8 cellular contexts compared by ENCODE assay signal in the genomic region with DNA sequence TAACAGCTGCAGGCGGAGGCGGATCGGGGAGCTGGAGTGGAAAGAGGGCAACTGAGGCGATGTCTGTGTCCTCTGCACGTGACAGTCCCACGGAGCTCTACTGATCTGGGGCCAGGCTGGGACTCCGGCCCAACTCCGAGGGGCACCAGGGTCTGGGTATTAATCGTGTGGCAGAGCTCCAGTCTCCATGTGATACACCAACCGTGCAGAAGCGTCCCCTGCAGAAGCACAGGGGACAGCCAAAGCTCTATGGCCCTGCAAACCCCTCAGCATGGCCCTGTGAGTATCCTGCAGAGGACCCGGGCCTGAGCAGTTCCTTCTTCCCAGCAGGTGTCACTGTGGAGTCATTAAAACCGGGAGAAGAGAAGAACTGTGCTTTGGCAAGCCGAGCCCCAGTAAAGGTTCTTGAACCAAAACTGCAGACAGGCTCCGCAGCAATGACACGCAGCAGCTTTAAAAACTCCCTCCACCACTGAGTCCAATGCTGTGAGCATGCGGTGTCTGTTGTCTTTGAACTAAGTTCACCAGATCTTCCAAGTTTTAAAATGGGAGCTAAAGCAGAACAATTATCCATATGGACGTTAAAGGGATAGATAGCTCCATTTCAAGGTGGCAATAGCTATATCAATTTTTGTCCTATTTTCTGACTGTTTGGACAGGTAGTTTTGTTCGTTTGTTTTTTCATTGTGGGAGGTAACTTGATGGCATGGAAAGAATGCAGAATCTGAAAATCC.
DNase-seq lines count a peak whose midpoint lies in the region; ATAC-seq lines count a peak whose summit lies in the region.

No MANE protein-coding gene starts in this region.

- no peaks in the 10 kb centered on the region for H3K9me3 Mint-ChIP-seq in activated CD8-positive, alpha-beta T cell treated with anti-CD3 and anti-CD28 coated beads, Interleukin-2, amount 10 ng/mL, durations not matched to agents 7 days and 5 days (ENCODE audit: insufficient read depth)

- CTCF ChIA-PET in activated CD8-positive, alpha-beta T cell treated with anti-CD3 and anti-CD28 coated beads, Interleukin-2, amount 10 ng/mL, durations not matched to agents 7 days and 5 days (lab: Charles Lee): interaction anchor here (0.9 to 2.8 kb wide), 9 partner anchors 8 to 292 kb away, joined by 3 to 12 read pairs (median 3); no protein-coding TSS in a partner anchor

- H3K4me3 Mint-ChIP-seq in activated CD8-positive, alpha-beta T cell treated with anti-CD3 and anti-CD28 coated beads, Interleukin-2, amount 10 ng/mL, durations not matched to agents 7 days and 5 days: no peak overlapping the region

- DNase-seq in Right ventricle myocardium inferior (ENCODE audit: missing footprints) (peak; percentile 54), cardiac septum (ENCODE audit: low spot score) (no peak), NCI-H1694 (lab: John Stamatoyannopoulos, UW) (peak; percentile 38), glomerular endothelial cell (ENCODE audit: extremely low read depth, low read depth, low spot score) (peak; percentile 5), pons (ENCODE audit: low spot score) (peak; percentile 74)
- peak; percentile 58 for DNase-seq in activated CD8-positive, alpha-beta T cell treated with anti-CD3 and anti-CD28 coated beads, Interleukin-2, amount 10 ng/mL, durations not matched to agents 7 days and 5 days

- intact Hi-C loops in Right ventricle myocardium inferior (cut with DNase I) (no loop called here), cardiac septum (cut with DNase I) (no loop called here)

- H3K27ac Mint-ChIP-seq in activated CD8-positive, alpha-beta T cell treated with anti-CD3 and anti-CD28 coated beads, Interleukin-2, amount 10 ng/mL, durations not matched to agents 7 days and 5 days: no peak overlapping the region

- H3K27me3 Mint-ChIP-seq in activated CD8-positive, alpha-beta T cell treated with anti-CD3 and anti-CD28 coated beads, Interleukin-2, amount 10 ng/mL, durations not matched to agents 7 days and 5 days (ENCODE audit: low read depth): no peaks in the 10 kb centered on the region

- no peaks in the 10 kb centered on the region for H3K4me1 Mint-ChIP-seq in activated CD8-positive, alpha-beta T cell treated with anti-CD3 and anti-CD28 coated beads, Interleukin-2, amount 10 ng/mL, durations not matched to agents 7 days and 5 days (ENCODE audit: low read depth)

- ATAC-seq in Right ventricle myocardium inferior: peak; percentile 67
- peak; percentile 63 for ATAC-seq in HG02571 (IDR thresholded peaks at IDR 0.05; ENCODE audit: unreplicated experiment)
- ATAC-seq in activated CD8-positive, alpha-beta T cell treated with anti-CD3 and anti-CD28 coated beads, Interleukin-2, amount 10 ng/mL, durations not matched to agents 7 days and 5 days: no peak
- ATAC-seq in GM21825 (IDR thresholded peaks at IDR 0.05; ENCODE audit: unreplicated experiment): no peak

- POLR2A ChIA-PET in activated CD8-positive, alpha-beta T cell treated with anti-CD3 and anti-CD28 coated beads, Interleukin-2, amount 10 ng/mL, durations not matched to agents 7 days and 5 days (lab: Charles Lee): no interaction called here

- H3K36me3 Mint-ChIP-seq in activated CD8-positive, alpha-beta T cell treated with anti-CD3 and anti-CD28 coated beads, Interleukin-2, amount 10 ng/mL, durations not matched to agents 7 days and 5 days (ENCODE audit: low read depth): no peaks in the 10 kb centered on the region

Comparison
In these comparisons a context has a peak if more than half of its experiments do, and no peak if none do; other contexts are left out.
1. ATAC-seq: peak in Right ventricle myocardium inferior (single experiment) and HG02571 (single experiment); none in activated CD8-positive, alpha-beta T cell treated with anti-CD3 and anti-CD28 coated beads, Interleukin-2, amount 10 ng/mL, durations not matched to agents 7 days and 5 days (single experiment) and GM21825 (single experiment).